In the genomic region with DNA sequence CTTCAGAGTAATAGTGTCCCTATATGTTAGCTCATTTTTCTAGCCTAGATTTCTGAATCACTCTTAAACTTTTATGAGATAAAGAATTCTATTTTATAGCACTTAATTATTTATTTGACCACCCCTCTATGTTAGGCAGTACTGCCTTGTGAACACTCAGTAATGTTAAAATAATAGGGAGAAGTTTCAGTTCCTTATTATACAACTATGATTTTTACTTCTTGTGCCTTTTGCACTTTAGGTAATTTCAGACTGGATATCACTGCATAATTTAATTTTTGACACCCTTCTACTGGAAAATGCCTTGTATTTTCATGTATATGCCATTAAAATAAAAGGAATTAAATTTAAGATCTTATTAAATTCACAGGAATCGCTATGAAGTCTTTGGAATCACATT, we compare ENCODE assay signal across 2 cellular contexts.
TF ChIP-seq lines count a peak whose summit lies in the region.

No MANE protein-coding gene starts in this region.

TF ChIP-seq in liver, 16 proteins besides CTCF, POLR2A, EP300 and RAD21:
- TF ChIP-seq SP1 (IDR thresholded peaks at IDR 0.05) (no peak), NR2F2 (IDR thresholded peaks at IDR 0.05) (no peak), RXRA (IDR thresholded peaks at IDR 0.05) (no peak), FOXA2 (IDR thresholded peaks at IDR 0.05) (no peak), YY1 (IDR thresholded peaks at IDR 0.05) (no peak), JUND (IDR thresholded peaks at IDR 0.05) (no peak), GABPA (IDR thresholded peaks at IDR 0.05 in 1 of 2, conservative IDR thresholded peaks at IDR 0.05 in 1 of 2) (no peak), HNF4A (conservative IDR thresholded peaks at IDR 0.05) (no peak), HNF4G (IDR thresholded peaks at IDR 0.05) (no peak), FOXA1 (IDR thresholded peaks at IDR 0.05) (no peak), EGR1 (IDR thresholded peaks at IDR 0.05; ENCODE audit: low read depth in 2 of 2) (no peak), TAF1 (conservative IDR thresholded peaks at IDR 0.05) (no peak)
- TF ChIP-seq, protein P1, sequence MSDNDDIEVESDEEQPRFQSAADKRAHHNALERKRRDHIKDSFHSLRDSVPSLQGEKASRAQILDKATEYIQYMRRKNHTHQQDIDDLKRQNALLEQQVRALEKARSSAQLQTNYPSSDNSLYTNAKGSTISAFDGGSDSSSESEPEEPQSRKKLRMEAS (IDR thresholded peaks at IDR 0.05) = no peak
- TF ChIP-seq, protein P2, sequence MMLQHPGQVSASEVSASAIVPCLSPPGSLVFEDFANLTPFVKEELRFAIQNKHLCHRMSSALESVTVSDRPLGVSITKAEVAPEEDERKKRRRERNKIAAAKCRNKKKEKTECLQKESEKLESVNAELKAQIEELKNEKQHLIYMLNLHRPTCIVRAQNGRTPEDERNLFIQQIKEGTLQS (IDR thresholded peaks at IDR 0.05) = no peak
- TF ChIP-seq, protein P3, sequence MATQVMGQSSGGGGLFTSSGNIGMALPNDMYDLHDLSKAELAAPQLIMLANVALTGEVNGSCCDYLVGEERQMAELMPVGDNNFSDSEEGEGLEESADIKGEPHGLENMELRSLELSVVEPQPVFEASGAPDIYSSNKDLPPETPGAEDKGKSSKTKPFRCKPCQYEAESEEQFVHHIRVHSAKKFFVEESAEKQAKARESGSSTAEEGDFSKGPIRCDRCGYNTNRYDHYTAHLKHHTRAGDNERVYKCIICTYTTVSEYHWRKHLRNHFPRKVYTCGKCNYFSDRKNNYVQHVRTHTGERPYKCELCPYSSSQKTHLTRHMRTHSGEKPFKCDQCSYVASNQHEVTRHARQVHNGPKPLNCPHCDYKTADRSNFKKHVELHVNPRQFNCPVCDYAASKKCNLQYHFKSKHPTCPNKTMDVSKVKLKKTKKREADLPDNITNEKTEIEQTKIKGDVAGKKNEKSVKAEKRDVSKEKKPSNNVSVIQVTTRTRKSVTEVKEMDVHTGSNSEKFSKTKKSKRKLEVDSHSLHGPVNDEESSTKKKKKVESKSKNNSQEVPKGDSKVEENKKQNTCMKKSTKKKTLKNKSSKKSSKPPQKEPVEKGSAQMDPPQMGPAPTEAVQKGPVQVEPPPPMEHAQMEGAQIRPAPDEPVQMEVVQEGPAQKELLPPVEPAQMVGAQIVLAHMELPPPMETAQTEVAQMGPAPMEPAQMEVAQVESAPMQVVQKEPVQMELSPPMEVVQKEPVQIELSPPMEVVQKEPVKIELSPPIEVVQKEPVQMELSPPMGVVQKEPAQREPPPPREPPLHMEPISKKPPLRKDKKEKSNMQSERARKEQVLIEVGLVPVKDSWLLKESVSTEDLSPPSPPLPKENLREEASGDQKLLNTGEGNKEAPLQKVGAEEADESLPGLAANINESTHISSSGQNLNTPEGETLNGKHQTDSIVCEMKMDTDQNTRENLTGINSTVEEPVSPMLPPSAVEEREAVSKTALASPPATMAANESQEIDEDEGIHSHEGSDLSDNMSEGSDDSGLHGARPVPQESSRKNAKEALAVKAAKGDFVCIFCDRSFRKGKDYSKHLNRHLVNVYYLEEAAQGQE (IDR thresholded peaks at IDR 0.05) = no peak
- TF ChIP-seq, protein P4, sequence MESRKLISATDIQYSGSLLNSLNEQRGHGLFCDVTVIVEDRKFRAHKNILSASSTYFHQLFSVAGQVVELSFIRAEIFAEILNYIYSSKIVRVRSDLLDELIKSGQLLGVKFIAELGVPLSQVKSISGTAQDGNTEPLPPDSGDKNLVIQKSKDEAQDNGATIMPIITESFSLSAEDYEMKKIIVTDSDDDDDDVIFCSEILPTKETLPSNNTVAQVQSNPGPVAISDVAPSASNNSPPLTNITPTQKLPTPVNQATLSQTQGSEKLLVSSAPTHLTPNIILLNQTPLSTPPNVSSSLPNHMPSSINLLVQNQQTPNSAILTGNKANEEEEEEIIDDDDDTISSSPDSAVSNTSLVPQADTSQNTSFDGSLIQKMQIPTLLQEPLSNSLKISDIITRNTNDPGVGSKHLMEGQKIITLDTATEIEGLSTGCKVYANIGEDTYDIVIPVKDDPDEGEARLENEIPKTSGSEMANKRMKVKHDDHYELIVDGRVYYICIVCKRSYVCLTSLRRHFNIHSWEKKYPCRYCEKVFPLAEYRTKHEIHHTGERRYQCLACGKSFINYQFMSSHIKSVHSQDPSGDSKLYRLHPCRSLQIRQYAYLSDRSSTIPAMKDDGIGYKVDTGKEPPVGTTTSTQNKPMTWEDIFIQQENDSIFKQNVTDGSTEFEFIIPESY (IDR thresholded peaks at IDR 0.05) = no peak

TF ChIP-seq in HepG2, 621 proteins besides CTCF, POLR2A, EP300 and RAD21:
- TF ChIP-seq ZKSCAN8 (CRISPR knock-in tag; IDR thresholded peaks at IDR 0.05; ENCODE audit: borderline replicate concordance) (no peak), KAT2B (IDR thresholded peaks at IDR 0.05; ENCODE audit: borderline replicate concordance, low read depth, low read length) (no peak), PPARG (CRISPR knock-in tag; conservative IDR thresholded peaks at IDR 0.05) (no peak), SNRNP70 (IDR thresholded peaks at IDR 0.05; ENCODE audit: low read depth, low read length) (no peak), ZBTB20 (CRISPR knock-in tag; IDR thresholded peaks at IDR 0.05; ENCODE audit: borderline replicate concordance, low read depth) (no peak), HOXA3 (CRISPR knock-in tag; IDR thresholded peaks at IDR 0.05) (no peak), HOXD1 (CRISPR knock-in tag; IDR thresholded peaks at IDR 0.05) (no peak), TEAD2 (CRISPR knock-in tag; IDR thresholded peaks at IDR 0.05) (no peak), ZNF570 (CRISPR knock-in tag; IDR thresholded peaks at IDR 0.05; ENCODE audit: borderline replicate concordance) (no peak), ARNT2 (CRISPR knock-in tag; IDR thresholded peaks at IDR 0.05; ENCODE audit: low read depth) (no peak)
- TF ChIP-seq, protein P3 (IDR thresholded peaks at IDR 0.05; ENCODE audit: borderline replicate concordance in 1 of 2, low read depth in 1 of 2, low read length in 2 of 2) = no peak
- TF ChIP-seq, protein P5, sequence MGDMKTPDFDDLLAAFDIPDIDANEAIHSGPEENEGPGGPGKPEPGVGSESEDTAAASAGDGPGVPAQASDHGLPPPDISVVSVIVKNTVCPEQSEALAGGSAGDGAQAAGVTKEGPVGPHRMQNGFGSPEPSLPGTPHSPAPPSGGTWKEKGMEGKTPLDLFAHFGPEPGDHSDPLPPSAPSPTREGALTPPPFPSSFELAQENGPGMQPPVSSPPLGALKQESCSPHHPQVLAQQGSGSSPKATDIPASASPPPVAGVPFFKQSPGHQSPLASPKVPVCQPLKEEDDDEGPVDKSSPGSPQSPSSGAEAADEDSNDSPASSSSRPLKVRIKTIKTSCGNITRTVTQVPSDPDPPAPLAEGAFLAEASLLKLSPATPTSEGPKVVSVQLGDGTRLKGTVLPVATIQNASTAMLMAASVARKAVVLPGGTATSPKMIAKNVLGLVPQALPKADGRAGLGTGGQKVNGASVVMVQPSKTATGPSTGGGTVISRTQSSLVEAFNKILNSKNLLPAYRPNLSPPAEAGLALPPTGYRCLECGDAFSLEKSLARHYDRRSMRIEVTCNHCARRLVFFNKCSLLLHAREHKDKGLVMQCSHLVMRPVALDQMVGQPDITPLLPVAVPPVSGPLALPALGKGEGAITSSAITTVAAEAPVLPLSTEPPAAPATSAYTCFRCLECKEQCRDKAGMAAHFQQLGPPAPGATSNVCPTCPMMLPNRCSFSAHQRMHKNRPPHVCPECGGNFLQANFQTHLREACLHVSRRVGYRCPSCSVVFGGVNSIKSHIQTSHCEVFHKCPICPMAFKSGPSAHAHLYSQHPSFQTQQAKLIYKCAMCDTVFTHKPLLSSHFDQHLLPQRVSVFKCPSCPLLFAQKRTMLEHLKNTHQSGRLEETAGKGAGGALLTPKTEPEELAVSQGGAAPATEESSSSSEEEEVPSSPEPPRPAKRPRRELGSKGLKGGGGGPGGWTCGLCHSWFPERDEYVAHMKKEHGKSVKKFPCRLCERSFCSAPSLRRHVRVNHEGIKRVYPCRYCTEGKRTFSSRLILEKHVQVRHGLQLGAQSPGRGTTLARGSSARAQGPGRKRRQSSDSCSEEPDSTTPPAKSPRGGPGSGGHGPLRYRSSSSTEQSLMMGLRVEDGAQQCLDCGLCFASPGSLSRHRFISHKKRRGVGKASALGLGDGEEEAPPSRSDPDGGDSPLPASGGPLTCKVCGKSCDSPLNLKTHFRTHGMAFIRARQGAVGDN (CRISPR knock-in tag; IDR thresholded peaks at IDR 0.05) = no peak
- TF ChIP-seq, protein P6, sequence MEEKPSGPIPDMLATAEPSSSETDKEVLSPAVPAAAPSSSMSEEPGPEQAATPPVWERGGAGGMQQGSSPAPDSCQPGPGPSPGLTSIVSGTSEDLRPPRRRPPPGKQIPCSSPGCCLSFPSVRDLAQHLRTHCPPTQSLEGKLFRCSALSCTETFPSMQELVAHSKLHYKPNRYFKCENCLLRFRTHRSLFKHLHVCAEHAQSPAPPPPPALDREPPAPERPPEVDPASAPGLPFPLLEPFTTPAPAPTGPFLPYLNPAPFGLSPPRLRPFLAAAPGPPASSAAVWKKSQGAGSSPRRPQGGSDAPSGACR (CRISPR knock-in tag; IDR thresholded peaks at IDR 0.05) = no peak
- TF ChIP-seq, protein P7, sequence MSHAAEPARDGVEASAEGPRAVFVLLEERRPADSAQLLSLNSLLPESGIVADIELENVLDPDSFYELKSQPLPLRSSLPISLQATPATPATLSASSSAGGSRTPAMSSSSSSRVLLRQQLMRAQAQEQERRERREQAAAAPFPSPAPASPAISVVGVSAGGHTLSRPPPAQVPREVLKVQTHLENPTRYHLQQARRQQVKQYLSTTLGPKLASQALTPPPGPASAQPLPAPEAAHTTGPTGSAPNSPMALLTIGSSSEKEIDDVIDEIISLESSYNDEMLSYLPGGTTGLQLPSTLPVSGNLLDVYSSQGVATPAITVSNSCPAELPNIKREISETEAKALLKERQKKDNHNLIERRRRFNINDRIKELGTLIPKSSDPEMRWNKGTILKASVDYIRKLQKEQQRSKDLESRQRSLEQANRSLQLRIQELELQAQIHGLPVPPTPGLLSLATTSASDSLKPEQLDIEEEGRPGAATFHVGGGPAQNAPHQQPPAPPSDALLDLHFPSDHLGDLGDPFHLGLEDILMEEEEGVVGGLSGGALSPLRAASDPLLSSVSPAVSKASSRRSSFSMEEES (CRISPR knock-in tag; IDR thresholded peaks at IDR 0.05) = no peak
